In the genomic region with DNA sequence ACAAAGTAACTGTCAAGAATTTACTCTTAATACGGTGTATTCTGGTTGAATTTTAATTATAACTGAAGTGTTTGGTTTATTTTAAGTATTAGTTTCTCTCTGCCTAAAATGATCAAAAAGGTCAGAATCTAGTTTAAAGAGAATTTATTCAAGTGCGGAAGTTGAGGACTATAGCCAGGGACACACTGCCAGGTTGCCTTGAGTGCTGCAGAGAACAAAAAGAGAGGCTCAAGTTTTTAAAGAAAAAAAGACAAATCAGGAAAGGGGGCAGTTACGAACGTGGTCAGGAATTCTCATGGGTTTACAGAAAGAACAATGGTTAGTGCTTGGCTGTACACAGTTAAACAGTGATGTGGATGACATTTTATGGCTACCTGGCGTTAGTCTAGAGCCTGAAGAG, we compare ENCODE assay signal across 1 cellular context.
TF ChIP-seq lines count a peak whose summit lies in the region.

No MANE protein-coding gene starts in this region.

TF ChIP-seq in HepG2, 621 proteins besides CTCF, POLR2A, EP300 and RAD21 (continued from another document):
- TF ChIP-seq, protein P1, sequence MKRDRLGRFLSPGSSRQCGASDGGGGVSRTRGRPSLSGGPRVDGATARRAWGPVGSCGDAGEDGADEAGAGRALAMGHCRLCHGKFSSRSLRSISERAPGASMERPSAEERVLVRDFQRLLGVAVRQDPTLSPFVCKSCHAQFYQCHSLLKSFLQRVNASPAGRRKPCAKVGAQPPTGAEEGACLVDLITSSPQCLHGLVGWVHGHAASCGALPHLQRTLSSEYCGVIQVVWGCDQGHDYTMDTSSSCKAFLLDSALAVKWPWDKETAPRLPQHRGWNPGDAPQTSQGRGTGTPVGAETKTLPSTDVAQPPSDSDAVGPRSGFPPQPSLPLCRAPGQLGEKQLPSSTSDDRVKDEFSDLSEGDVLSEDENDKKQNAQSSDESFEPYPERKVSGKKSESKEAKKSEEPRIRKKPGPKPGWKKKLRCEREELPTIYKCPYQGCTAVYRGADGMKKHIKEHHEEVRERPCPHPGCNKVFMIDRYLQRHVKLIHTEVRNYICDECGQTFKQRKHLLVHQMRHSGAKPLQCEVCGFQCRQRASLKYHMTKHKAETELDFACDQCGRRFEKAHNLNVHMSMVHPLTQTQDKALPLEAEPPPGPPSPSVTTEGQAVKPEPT (CRISPR knock-in tag; IDR thresholded peaks at IDR 0.05; ENCODE audit: low read depth): no peak
- TF ChIP-seq ZNF333 (CRISPR knock-in tag; IDR thresholded peaks at IDR 0.05; ENCODE audit: borderline replicate concordance) (no peak), ZSCAN9 (CRISPR knock-in tag; IDR thresholded peaks at IDR 0.05; ENCODE audit: borderline replicate concordance) (no peak), REPIN1 (CRISPR knock-in tag; IDR thresholded peaks at IDR 0.05; ENCODE audit: borderline replicate concordance, low read depth) (no peak), TRIM24 (CRISPR knock-in tag; IDR thresholded peaks at IDR 0.05) (no peak), ZNF557 (CRISPR knock-in tag; IDR thresholded peaks at IDR 0.05) (no peak), ZNF12 (CRISPR knock-in tag; IDR thresholded peaks at IDR 0.05) (no peak)
- TF ChIP-seq, protein P2, sequence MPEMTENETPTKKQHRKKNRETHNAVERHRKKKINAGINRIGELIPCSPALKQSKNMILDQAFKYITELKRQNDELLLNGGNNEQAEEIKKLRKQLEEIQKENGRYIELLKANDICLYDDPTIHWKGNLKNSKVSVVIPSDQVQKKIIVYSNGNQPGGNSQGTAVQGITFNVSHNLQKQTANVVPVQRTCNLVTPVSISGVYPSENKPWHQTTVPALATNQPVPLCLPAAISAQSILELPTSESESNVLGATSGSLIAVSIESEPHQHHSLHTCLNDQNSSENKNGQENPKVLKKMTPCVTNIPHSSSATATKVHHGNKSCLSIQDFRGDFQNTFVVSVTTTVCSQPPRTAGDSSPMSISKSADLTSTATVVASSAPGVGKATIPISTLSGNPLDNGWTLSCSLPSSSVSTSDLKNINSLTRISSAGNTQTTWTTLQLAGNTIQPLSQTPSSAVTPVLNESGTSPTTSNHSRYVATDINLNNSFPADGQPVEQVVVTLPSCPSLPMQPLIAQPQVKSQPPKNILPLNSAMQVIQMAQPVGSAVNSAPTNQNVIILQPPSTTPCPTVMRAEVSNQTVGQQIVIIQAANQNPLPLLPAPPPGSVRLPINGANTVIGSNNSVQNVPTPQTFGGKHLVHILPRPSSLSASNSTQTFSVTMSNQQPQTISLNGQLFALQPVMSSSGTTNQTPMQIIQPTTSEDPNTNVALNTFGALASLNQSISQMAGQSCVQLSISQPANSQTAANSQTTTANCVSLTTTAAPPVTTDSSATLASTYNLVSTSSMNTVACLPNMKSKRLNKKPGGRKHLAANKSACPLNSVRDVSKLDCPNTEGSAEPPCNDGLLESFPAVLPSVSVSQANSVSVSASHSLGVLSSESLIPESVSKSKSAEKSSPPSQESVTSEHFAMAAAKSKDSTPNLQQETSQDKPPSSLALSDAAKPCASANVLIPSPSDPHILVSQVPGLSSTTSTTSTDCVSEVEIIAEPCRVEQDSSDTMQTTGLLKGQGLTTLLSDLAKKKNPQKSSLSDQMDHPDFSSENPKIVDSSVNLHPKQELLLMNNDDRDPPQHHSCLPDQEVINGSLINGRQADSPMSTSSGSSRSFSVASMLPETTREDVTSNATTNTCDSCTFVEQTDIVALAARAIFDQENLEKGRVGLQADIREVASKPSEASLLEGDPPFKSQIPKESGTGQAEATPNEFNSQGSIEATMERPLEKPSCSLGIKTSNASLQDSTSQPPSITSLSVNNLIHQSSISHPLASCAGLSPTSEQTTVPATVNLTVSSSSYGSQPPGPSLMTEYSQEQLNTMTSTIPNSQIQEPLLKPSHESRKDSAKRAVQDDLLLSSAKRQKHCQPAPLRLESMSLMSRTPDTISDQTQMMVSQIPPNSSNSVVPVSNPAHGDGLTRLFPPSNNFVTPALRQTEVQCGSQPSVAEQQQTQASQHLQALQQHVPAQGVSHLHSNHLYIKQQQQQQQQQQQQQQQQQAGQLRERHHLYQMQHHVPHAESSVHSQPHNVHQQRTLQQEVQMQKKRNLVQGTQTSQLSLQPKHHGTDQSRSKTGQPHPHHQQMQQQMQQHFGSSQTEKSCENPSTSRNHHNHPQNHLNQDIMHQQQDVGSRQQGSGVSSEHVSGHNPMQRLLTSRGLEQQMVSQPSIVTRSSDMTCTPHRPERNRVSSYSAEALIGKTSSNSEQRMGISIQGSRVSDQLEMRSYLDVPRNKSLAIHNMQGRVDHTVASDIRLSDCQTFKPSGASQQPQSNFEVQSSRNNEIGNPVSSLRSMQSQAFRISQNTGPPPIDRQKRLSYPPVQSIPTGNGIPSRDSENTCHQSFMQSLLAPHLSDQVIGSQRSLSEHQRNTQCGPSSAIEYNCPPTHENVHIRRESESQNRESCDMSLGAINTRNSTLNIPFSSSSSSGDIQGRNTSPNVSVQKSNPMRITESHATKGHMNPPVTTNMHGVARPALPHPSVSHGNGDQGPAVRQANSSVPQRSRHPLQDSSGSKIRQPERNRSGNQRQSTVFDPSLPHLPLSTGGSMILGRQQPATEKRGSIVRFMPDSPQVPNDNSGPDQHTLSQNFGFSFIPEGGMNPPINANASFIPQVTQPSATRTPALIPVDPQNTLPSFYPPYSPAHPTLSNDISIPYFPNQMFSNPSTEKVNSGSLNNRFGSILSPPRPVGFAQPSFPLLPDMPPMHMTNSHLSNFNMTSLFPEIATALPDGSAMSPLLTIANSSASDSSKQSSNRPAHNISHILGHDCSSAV (CRISPR knock-in tag; IDR thresholded peaks at IDR 0.05; ENCODE audit: borderline replicate concordance): no peak
